Comparison of ENCODE assay signal across 27 cellular contexts in the genomic region with DNA sequence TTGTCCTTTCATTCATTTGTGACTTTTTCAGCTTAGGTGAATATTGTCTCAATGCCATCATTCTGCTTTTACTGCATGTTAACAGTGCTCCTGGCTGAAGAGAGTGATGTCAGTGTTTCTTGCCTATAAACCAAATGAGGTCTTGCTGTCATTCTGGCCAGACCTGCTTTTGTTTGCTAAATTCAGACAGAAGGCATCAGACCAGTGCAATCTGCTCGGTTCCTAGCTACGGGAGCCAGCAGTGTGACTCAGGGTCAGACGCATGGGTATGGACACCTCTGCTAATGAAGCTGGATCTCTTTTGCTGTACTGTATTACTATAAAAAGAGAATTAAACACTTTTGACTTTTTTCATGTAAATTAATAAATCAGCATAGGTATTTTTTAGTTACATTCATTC.
"Had no signal": no experiment of that assay in that cellular context is flagged by ENCODE, and none has a peak within 500 bp of the region (broad histone marks: within the 10 kb centered on the region; RNA-seq: fewer than 3 reads in every experiment).

No MANE protein-coding gene starts in this region.

- H3K27ac Mint-ChIP-seq: naive B cell; nephron; stimulated activated effector memory CD8-positive, alpha-beta T cell treated with anti-CD3 and anti-CD28 coated beads, Interleukin-12 subunit alpha, Interleukin-12 subunit beta, amount 100 ng/mL, for 72 hours had no signal

- H3K4me3 Mint-ChIP-seq: naive B cell; nephron; stimulated activated effector memory CD8-positive, alpha-beta T cell treated with anti-CD3 and anti-CD28 coated beads, Interleukin-12 subunit alpha, Interleukin-12 subunit beta, amount 100 ng/mL, for 72 hours had no signal

- H3K4me1 Mint-ChIP-seq: naive B cell; nephron; stimulated activated effector memory CD8-positive, alpha-beta T cell treated with anti-CD3 and anti-CD28 coated beads, Interleukin-12 subunit alpha, Interleukin-12 subunit beta, amount 100 ng/mL, for 72 hours had no signal

- H3K36me3 Mint-ChIP-seq: naive B cell; stimulated activated effector memory CD8-positive, alpha-beta T cell treated with anti-CD3 and anti-CD28 coated beads, Interleukin-12 subunit alpha, Interleukin-12 subunit beta, amount 100 ng/mL, for 72 hours had no signal

- H3K27me3 Mint-ChIP-seq: naive B cell had no signal

- DNase-seq: effector memory CD4-positive, alpha-beta T cell; esophagus squamous epithelium; foreskin fibroblast; head of caudate nucleus; left colon; left ventricle myocardium superior; mesenchymal stem cell; midbrain; naive B cell; occipital lobe; pancreas; psoas muscle; retina; right lobe of liver; stimulated activated CD4-positive, alpha-beta T cell treated with anti-CD3 and anti-CD28 coated beads, Interleukin-4, amount 100 ng/mL, for 1 hour; stimulated activated CD8-positive, alpha-beta memory T cell treated with anti-CD3 and anti-CD28 coated beads, Interleukin-4, amount 100 ng/mL, for 48 hours; stimulated activated naive CD8-positive, alpha-beta T cell treated with anti-CD3 and anti-CD28 coated beads, Interleukin-15, Interleukin-2, amounts not matched to agents 100 U/mL and 50 U/mL, for 24 hours; thyroid gland; upper lobe of left lung; uterus had no signal

- H3K36me3 ChIP-seq: esophagus squamous epithelium, gastroesophageal sphincter, pancreas, right lobe of liver, suprapubic skin, thyroid gland, upper lobe of left lung, uterus had no signal

- H3K79me2 ChIP-seq: hepatocyte had no signal

- H2AFZ ChIP-seq: hepatocyte had no signal

- H3K27ac ChIP-seq: epithelial cell of prostate, esophagus squamous epithelium, gastroesophageal sphincter, hepatocyte, pancreas, psoas muscle, right lobe of liver, suprapubic skin, thyroid gland, upper lobe of left lung, uterus had no signal

- H3K9me3 ChIP-seq: esophagus squamous epithelium, pancreas, psoas muscle, right lobe of liver, suprapubic skin, thyroid gland, upper lobe of left lung, uterus had no signal

- H3K27me3 ChIP-seq: esophagus squamous epithelium, gastroesophageal sphincter, hepatocyte, pancreas, right lobe of liver, suprapubic skin, thyroid gland, upper lobe of left lung, uterus had no signal

- H3K4me2 ChIP-seq: hepatocyte had no signal

- H3K4me3 ChIP-seq: esophagus squamous epithelium, gastroesophageal sphincter, hepatocyte, lung, pancreas, psoas muscle, right lobe of liver, suprapubic skin, thyroid gland, upper lobe of left lung, uterus had no signal

- H3K4me1 ChIP-seq: esophagus squamous epithelium, gastroesophageal sphincter, pancreas, psoas muscle, right lobe of liver, suprapubic skin, thyroid gland, upper lobe of left lung, uterus had no signal
